ENCODE assay signal across 13 cellular contexts in genomic region chr20:63847374-63848002, GRCh38. TPM values are rescaled to one million over a fixed set of nuclear protein-coding genes. Genes with fewer than 3 reads are reported as not detected.
A peak's percentile ranks its signal among the peaks of the same experiment; 100 is the strongest.
DNase-seq lines count a peak whose midpoint lies in the region; ATAC-seq, FAIRE-seq and TF ChIP-seq lines count a peak whose summit lies in the region.
"Had no signal": no experiment of that assay in that cellular context is flagged by ENCODE, and none has a peak within 500 bp of the region (broad histone marks: within the 10 kb centered on the region; RNA-seq: fewer than 3 reads in every experiment).

No MANE protein-coding gene starts in this region.

- H2AFZ ChIP-seq in PC-9 (no peak overlapping the region), neuronal stem cell (ENCODE audit: low read length) (peak overlapping the region; percentile 57)

- H3K18ac ChIP-seq in neuronal stem cell (ENCODE audit: low read length) = peak overlapping the region; percentile 99

- peaks cover 2% of the 10 kb centered on the region for H3K79me1 ChIP-seq in neuronal stem cell (ENCODE audit: low read depth, low read length)

- H3K4me2 ChIP-seq in PC-9 (peak overlapping the region; percentile 77), neuronal stem cell (ENCODE audit: insufficient read depth, low read length, poor library complexity, severe bottlenecking) (peak overlapping the region; percentile 27)

- ATAC-seq in GM18909 (IDR thresholded peaks at IDR 0.05; ENCODE audit: poor library complexity, unreplicated experiment) = no peak

- H3K4ac ChIP-seq in neuronal stem cell (ENCODE audit: low read length) = peak overlapping the region; percentile 77

- peak overlapping the region; percentile 73 for H3K9ac ChIP-seq in neuronal stem cell (ENCODE audit: low read depth, low read length, poor library complexity)

- no peaks in the 10 kb centered on the region for H3K79me2 ChIP-seq in PC-9 (ENCODE audit: low read depth)

- no peaks in the 10 kb centered on the region for H3K9me2 ChIP-seq in PC-9 (ENCODE audit: insufficient read depth)

- peak overlapping the region; percentile 59 for H2BK12ac ChIP-seq in neuronal stem cell (ENCODE audit: low read length)

- peak overlapping the region; percentile 98 for H2BK120ac ChIP-seq in neuronal stem cell (ENCODE audit: low read depth, low read length)

- no peak overlapping the region for H4K8ac ChIP-seq in neuronal stem cell (ENCODE audit: low read depth, low read length)

- no peaks in the 10 kb centered on the region for H4K20me1 ChIP-seq in PC-9 (ENCODE audit: insufficient read depth)

- TF ChIP-seq POLR2A in esophagus squamous epithelium (IDR thresholded peaks at IDR 0.05) = no peak

- FAIRE-seq in RCC 7860 (lab: Jason Lieb, UNC) = no peak

- H2BK15ac ChIP-seq in neuronal stem cell (ENCODE audit: low read length) = peak overlapping the region; percentile 91

- no TSS peak for BruUV-seq in PC-9 (replicated peaks; lab: Mats Ljungman, UMichigan)

- peak overlapping the region; percentile 7 for H4K91ac ChIP-seq in neuronal stem cell (ENCODE audit: low read depth, low read length, poor library complexity)

- TF ChIP-seq CTCF in PC-9 (conservative IDR thresholded peaks at IDR 0.05) (no peak), esophagus squamous epithelium (IDR thresholded peaks at IDR 0.05) (no peak)

- intact Hi-C loops in PC-9 (cut with micrococcal nuclease; ENCODE audit: unreplicated experiment) = no loop called here
- intact Hi-C loops in esophagus squamous epithelium (cut with DNase I) = no loop called here

- WGBS in esophagus squamous epithelium, 2 donors = 35 to 56% methylated on average over 3 to 4 of the region's 16 CpGs
- no CpG with 5 or more reads among the region's 16 CpGs for WGBS in neuronal stem cell (ENCODE audit: extremely low coverage in 2 of 2, insufficient read length in 2 of 2, insufficient replicate concordance in 1 of 2), 2 donors

- peak overlapping the region; percentile 97 for H3K23ac ChIP-seq in neuronal stem cell (ENCODE audit: low read depth, low read length, poor library complexity)

- CTCF ChIA-PET in PC-9 (lab: Charles Lee) = no interaction called here

- H3K4me1 ChIP-seq in PC-9 (replicated peaks; ENCODE audit: insufficient read depth) (peaks cover 31% of the 10 kb centered on the region), esophagus squamous epithelium (peaks cover 13 to 60% (median 25%) of the 10 kb centered on the region in 3 donors), neuronal stem cell (ENCODE audit: control insufficient read depth in 2 of 2, insufficient read depth in 1 of 2, low read depth in 1 of 2, low read length in 2 of 2) (peaks cover 22 to 25% of the 10 kb centered on the region in 2 donors)

- H3K36me3 ChIP-seq in PC-9 (ENCODE audit: low read depth) = no peaks in the 10 kb centered on the region
- no peaks in the 10 kb centered on the region for H3K36me3 ChIP-seq in esophagus squamous epithelium
- no peaks in the 10 kb centered on the region for H3K36me3 ChIP-seq in neuronal stem cell (replicated peaks in 1 of 2; ENCODE audit: control insufficient read depth in 2 of 2, insufficient read depth in 2 of 2, low read length in 2 of 2)
- H3K36me3 ChIP-seq: ascending aorta had no signal

- peaks cover 26% of the 10 kb centered on the region; the same call in 1 of the 2 replicates for H3F3A ChIP-seq in PC-9 (ENCODE audit: insufficient read depth, low read depth)

- peak overlapping the region; percentile 65 for H3K14ac ChIP-seq in neuronal stem cell (ENCODE audit: low read length)

- H3K9me3 ChIP-seq in PC-9 (ENCODE audit: insufficient read depth, low read depth) (no peaks in the 10 kb centered on the region), esophagus squamous epithelium (no peaks in the 10 kb centered on the region), neuronal stem cell (replicated peaks in 1 of 2; ENCODE audit: control insufficient read depth in 2 of 2, insufficient read depth in 1 of 2, low read depth in 1 of 2, low read length in 2 of 2) (peaks cover 0 to 3% of the 10 kb centered on the region in 2 donors)
- H3K9me3 ChIP-seq: ascending aorta had no signal

- H3K4me3 ChIP-seq in PC-9 (peak overlapping the region; percentile 55; the same call in 1 of the 2 replicates), esophagus squamous epithelium (no peak overlapping the region), neuronal stem cell (ENCODE audit: low read length in 2 of 2) (no peak overlapping the region)
- H3K4me3 ChIP-seq: ascending aorta had no signal

- peak overlapping the region; percentile 100 for H2AK5ac ChIP-seq in neuronal stem cell (ENCODE audit: low read depth, low read length)

- H3K27me3 ChIP-seq in PC-9 (ENCODE audit: insufficient read depth, low read depth) (peaks cover 5% of the 10 kb centered on the region; the same call in 1 of the 2 replicates), esophagus squamous epithelium (peaks cover 0 to 75% (median 0%) of the 10 kb centered on the region in 4 donors), neuronal stem cell (ENCODE audit: control insufficient read depth in 3 of 3, insufficient read depth in 3 of 3, low read depth in 1 of 3, low read length in 3 of 3) (no peaks in the 10 kb centered on the region)

- DNase-seq in ELF-1 (ENCODE audit: low read depth, low spot score) = peak; percentile 39
- DNase-seq in PC-9 = no peak
- no peak for DNase-seq in esophagus squamous epithelium (lab: John Stamatoyannopoulos, UW)
- no peak for DNase-seq in neuronal stem cell (ENCODE audit: low spot score)
- no peak for DNase-seq in RCC 7860 (ENCODE audit: low spot score)
- no peak for DNase-seq in HuH-7 (ENCODE audit: low spot score)
- no peak for DNase-seq in NCI-H2107 (lab: John Stamatoyannopoulos, UW)
- DNase-seq: activated CD4-positive, alpha-beta T cell treated with anti-CD3 and anti-CD28 coated beads, Interleukin-2, amount 10 ng/mL, durations not matched to agents 24 days and 14 days; CD4-positive, CD25-positive, alpha-beta regulatory T cell; NCI-H1048 had no signal

- H2BK5ac ChIP-seq in neuronal stem cell (ENCODE audit: low read length) = peak overlapping the region; percentile 96

- POLR2A ChIA-PET in PC-9 (lab: Charles Lee; ENCODE audit: unreplicated experiment) = no interaction called here

- H3K27ac ChIP-seq in PC-9 (no peak overlapping the region), esophagus squamous epithelium (peak overlapping the region; percentile 55 to 84 (median 60)), neuronal stem cell (replicated peaks; ENCODE audit: low read length) (peak overlapping the region; percentile 91)
- H3K27ac ChIP-seq: ascending aorta had no signal

RNA-seq across cellular contexts. Expression of gene ABHD16B, which starts 13.8 kb away (rescaled TPM):
- not detected in 2 replicates for total RNA-seq in PC-9 (2021)
- not detected for total RNA-seq in esophagus squamous epithelium
- polyA plus RNA-seq in neuronal stem cell (2013, experiment 1 of 2) = not detected
- not detected for polyA plus RNA-seq in neuronal stem cell (2013, experiment 2 of 2)
- total RNA-seq: ascending aorta; CD4-positive, CD25-positive, alpha-beta regulatory T cell; fibroblast of villous mesenchyme had no signal

RNA-seq across cellular contexts. Expression of gene ZBTB46, which starts 16.4 kb away (rescaled TPM):
- total RNA-seq in PC-9 (2021) = 3.6 and 4.9 TPM in 2 replicates
- total RNA-seq in esophagus squamous epithelium = 1 to 10 TPM in 3 of 4 donors, under 1 TPM in 1; 0.79 to 4.2 (median 2.0) TPM
- 8.2 TPM for polyA plus RNA-seq in neuronal stem cell (2013, experiment 1 of 2)
- 8.6 TPM for polyA plus RNA-seq in neuronal stem cell (2013, experiment 2 of 2)

RNA-seq across cellular contexts. Expression of gene TPD52L2, which starts 17.6 kb away (rescaled TPM):
- total RNA-seq in PC-9 (2021) = 149 and 158 TPM in 2 replicates
- total RNA-seq in esophagus squamous epithelium = 100 to 1,000 TPM in 3 of 4 donors, 10 to 100 TPM in 1; 97.1 to 124 (median 116) TPM
- polyA plus RNA-seq in neuronal stem cell (2013, experiment 1 of 2) = 48.5 TPM
- 47.7 TPM for polyA plus RNA-seq in neuronal stem cell (2013, experiment 2 of 2)

RNA-seq across cellular contexts. Expression of gene DNAJC5, which starts 47.4 kb away (rescaled TPM):
- total RNA-seq in PC-9 (2021) (47.0 and 48.1 TPM in 2 replicates), esophagus squamous epithelium (10 to 100 TPM; 58.7 to 89.5 (median 75.4) TPM)
- 17.2 TPM for polyA plus RNA-seq in neuronal stem cell (2013, experiment 1 of 2)
- 16.8 TPM for polyA plus RNA-seq in neuronal stem cell (2013, experiment 2 of 2)
